Comparison of ENCODE assay signal across 1 cellular context in the genomic region with DNA sequence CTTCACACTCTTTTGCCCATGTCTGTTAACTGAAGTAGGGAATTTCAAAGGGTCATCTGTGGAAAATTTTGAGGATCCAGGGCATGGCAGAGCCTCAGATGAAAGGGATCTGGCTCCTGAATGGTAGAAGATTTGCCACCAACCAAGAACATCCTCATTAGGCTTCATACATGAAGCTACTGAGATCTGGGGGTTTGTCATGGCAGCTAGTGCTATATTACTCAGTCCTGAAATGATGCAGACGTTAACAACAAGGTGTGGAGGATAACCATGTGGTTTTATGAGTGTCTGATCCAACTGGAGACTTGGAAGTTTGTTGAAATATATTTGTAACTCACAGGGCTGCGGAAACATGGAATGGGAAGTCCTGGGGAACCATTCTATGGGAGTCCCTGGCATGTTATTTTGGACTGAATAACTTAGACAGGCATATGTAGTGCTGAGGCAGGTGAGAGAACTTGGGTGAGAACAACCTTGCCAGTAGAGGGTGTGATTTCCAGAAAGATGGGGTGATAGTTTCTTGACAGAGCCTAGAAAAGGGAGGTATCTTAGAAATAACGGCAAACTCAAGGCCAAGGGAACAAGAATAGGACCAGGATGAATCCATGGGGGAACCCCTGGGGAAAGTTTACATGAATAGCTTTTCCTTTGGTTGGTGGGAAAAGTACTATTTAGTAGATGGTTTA.
TF ChIP-seq lines count a peak whose summit lies in the region.

No MANE protein-coding gene starts in this region.

TF ChIP-seq in H1, 55 proteins besides CTCF, POLR2A, EP300 and RAD21:
- TF ChIP-seq HDAC6 (IDR thresholded peaks at IDR 0.05; ENCODE audit: low read depth, low read length) (no peak), BCL11A (IDR thresholded peaks at IDR 0.05; ENCODE audit: low read depth in 2 of 2, low read length in 2 of 2) (no peak), CBX8 (IDR thresholded peaks at IDR 0.05; ENCODE audit: borderline replicate concordance, low read depth, low read length) (no peak), PHF8 (conservative IDR thresholded peaks at IDR 0.05; ENCODE audit: low read depth, low read length) (no peak)
